In genomic region chr13:30113983-30114491, GRCh38 we compare ENCODE assay signal across 8 cellular contexts.
DNase-seq lines count a peak whose midpoint lies in the region; ATAC-seq lines count a peak whose summit lies in the region.

No MANE protein-coding gene starts in this region.

- H3K27ac Mint-ChIP-seq in activated CD4-positive, alpha-beta T cell treated with anti-CD3 and anti-CD28 coated beads, Interleukin-2, amount 10 ng/mL, durations not matched to agents 24 days and 14 days, result peak overlapping the region; percentile 73
- no peak overlapping the region for H3K27ac Mint-ChIP-seq in activated naive CD8-positive, alpha-beta T cell treated with anti-CD3 and anti-CD28 coated beads for 36 hours

- peaks cover 30% of the 10 kb centered on the region for H3K4me1 Mint-ChIP-seq in activated CD4-positive, alpha-beta T cell treated with anti-CD3 and anti-CD28 coated beads, Interleukin-2, amount 10 ng/mL, durations not matched to agents 24 days and 14 days
- peaks cover 16% of the 10 kb centered on the region for H3K4me1 Mint-ChIP-seq in activated naive CD8-positive, alpha-beta T cell treated with anti-CD3 and anti-CD28 coated beads for 36 hours

- no peaks in the 10 kb centered on the region for H3K9me3 Mint-ChIP-seq in activated CD4-positive, alpha-beta T cell treated with anti-CD3 and anti-CD28 coated beads, Interleukin-2, amount 10 ng/mL, durations not matched to agents 24 days and 14 days
- H3K9me3 Mint-ChIP-seq in activated naive CD8-positive, alpha-beta T cell treated with anti-CD3 and anti-CD28 coated beads for 36 hours, result no peaks in the 10 kb centered on the region

- peak overlapping the region; percentile 80 for H3K4me3 Mint-ChIP-seq in activated CD4-positive, alpha-beta T cell treated with anti-CD3 and anti-CD28 coated beads, Interleukin-2, amount 10 ng/mL, durations not matched to agents 24 days and 14 days
- peak overlapping the region; percentile 74 for H3K4me3 Mint-ChIP-seq in activated naive CD8-positive, alpha-beta T cell treated with anti-CD3 and anti-CD28 coated beads for 36 hours

- intact Hi-C loops in activated CD4-positive, alpha-beta T cell treated with anti-CD3 and anti-CD28 coated beads, Interleukin-2, amount 10 ng/mL, durations not matched to agents 24 days and 14 days (cut with micrococcal nuclease), result loop anchor here (1.0 to 2.0 kb wide), 4 partner anchors 179 to 605 kb away; partner anchors contain the start of gene SLC7A1

- DNase-seq in activated CD4-positive, alpha-beta T cell treated with anti-CD3 and anti-CD28 coated beads, Interleukin-2, amount 10 ng/mL, durations not matched to agents 24 days and 14 days, result no peak
- no peak for DNase-seq in activated CD4-positive, alpha-beta T cell treated with anti-CD3 and anti-CD28 coated beads for 48 hours
- no peak for DNase-seq in activated naive CD8-positive, alpha-beta T cell treated with anti-CD3 and anti-CD28 coated beads for 36 hours
- DNase-seq in left lobe of liver (ENCODE audit: low spot score) (peak; percentile 49), OCI-M2 (lab: John Stamatoyannopoulos, UW; ENCODE audit: unreplicated experiment) (no peak), MV-4-11 (lab: John Stamatoyannopoulos, UW) (no peak)

- H3K27me3 Mint-ChIP-seq in activated CD4-positive, alpha-beta T cell treated with anti-CD3 and anti-CD28 coated beads, Interleukin-2, amount 10 ng/mL, durations not matched to agents 24 days and 14 days, result peaks cover 9% of the 10 kb centered on the region
- peaks cover 3% of the 10 kb centered on the region for H3K27me3 Mint-ChIP-seq in activated naive CD8-positive, alpha-beta T cell treated with anti-CD3 and anti-CD28 coated beads for 36 hours

- ATAC-seq in left lobe of liver (peak; percentile 13), HG02970 (IDR thresholded peaks at IDR 0.05; ENCODE audit: low FRiP score, unreplicated experiment) (no peak)

- no peaks in the 10 kb centered on the region for H3K36me3 Mint-ChIP-seq in activated CD4-positive, alpha-beta T cell treated with anti-CD3 and anti-CD28 coated beads, Interleukin-2, amount 10 ng/mL, durations not matched to agents 24 days and 14 days (ENCODE audit: low read depth)
- no peaks in the 10 kb centered on the region for H3K36me3 Mint-ChIP-seq in activated naive CD8-positive, alpha-beta T cell treated with anti-CD3 and anti-CD28 coated beads for 36 hours

- peak overlapping the region; percentile 36 for H3K27ac ChIP-seq in temporal lobe (ENCODE audit: low read depth, low read length)
